ENCODE assay signal across 11 cellular contexts in genomic region chr3:70990723-70991122, GRCh38.
DNase-seq lines count a peak whose midpoint lies in the region; ATAC-seq and TF ChIP-seq lines count a peak whose summit lies in the region.
"Had no signal": no experiment of that assay in that cellular context is flagged by ENCODE, and none has a peak within 500 bp of the region (broad histone marks: within the 10 kb centered on the region; RNA-seq: fewer than 3 reads in every experiment).

No MANE protein-coding gene starts in this region.

- H3F3A ChIP-seq in smooth muscle cell (ENCODE audit: low read depth) (no peaks in the 10 kb centered on the region), PC-9 (ENCODE audit: insufficient read depth, low read depth) (no peaks in the 10 kb centered on the region)

- TF ChIP-seq CTCF in DND-41 (IDR thresholded peaks at IDR 0.05; ENCODE audit: borderline replicate concordance, extremely low read depth, low read length, poor library complexity, severe bottlenecking), result no peak
- TF ChIP-seq CTCF in NB4 (IDR thresholded peaks at IDR 0.05; ENCODE audit: low read depth, low read length), result no peak
- no peak for TF ChIP-seq CTCF in smooth muscle cell (IDR thresholded peaks at IDR 0.05; ENCODE audit: borderline replicate concordance, insufficient read depth, poor library complexity, severe bottlenecking)
- TF ChIP-seq CTCF in PC-9 (conservative IDR thresholded peaks at IDR 0.05), result no peak

- peaks cover 30% of the 10 kb centered on the region for H3K36me3 Mint-ChIP-seq in effector memory CD8-positive, alpha-beta T cell (ENCODE audit: insufficient read depth)

- WGBS in smooth muscle cell (ENCODE audit: low lambda C conversion rate), result 93% methylated on average over 5 of the region's 5 CpGs

- H3K27me3 Mint-ChIP-seq in effector memory CD8-positive, alpha-beta T cell, result no peaks in the 10 kb centered on the region

- H3K79me2 ChIP-seq in DND-41 (ENCODE audit: insufficient read depth, low read length), result 0 out of 2 replicates have a peak, but pooled peaks cover 3% of the 10 kb centered on the region
- no peaks in the 10 kb centered on the region for H3K79me2 ChIP-seq in smooth muscle cell (ENCODE audit: low read depth)
- no peaks in the 10 kb centered on the region for H3K79me2 ChIP-seq in PC-9 (ENCODE audit: low read depth)

- intact Hi-C loops in PC-9 (cut with micrococcal nuclease; ENCODE audit: unreplicated experiment), result no loop called here

- TF ChIP-seq POLR2A in NB4 (IDR thresholded peaks at IDR 0.05; ENCODE audit: extremely low read depth, insufficient read length), result no peak

- H4K20me1 ChIP-seq in DND-41 (ENCODE audit: insufficient read depth, low read length) (no peaks in the 10 kb centered on the region), smooth muscle cell (ENCODE audit: low read depth) (no peaks in the 10 kb centered on the region), PC-9 (ENCODE audit: insufficient read depth) (no peaks in the 10 kb centered on the region)

- H3K4me3 Mint-ChIP-seq in effector memory CD8-positive, alpha-beta T cell, result peak overlapping the region in 1 of 2 donors; percentile 59

- H3K36me3 ChIP-seq in DND-41 (ENCODE audit: insufficient read depth, low read length) (peaks cover 71% of the 10 kb centered on the region), smooth muscle cell (ENCODE audit: low read depth) (peaks cover 15% of the 10 kb centered on the region), PC-9 (ENCODE audit: low read depth) (no peaks in the 10 kb centered on the region)

- no peak overlapping the region for H3K4me3 ChIP-seq in DND-41 (ENCODE audit: low read depth in 1 of 2, low read length in 2 of 2)
- no peak overlapping the region for H3K4me3 ChIP-seq in NB4 (ENCODE audit: low read depth, low read length)
- no peak overlapping the region for H3K4me3 ChIP-seq in smooth muscle cell
- H3K4me3 ChIP-seq in PC-9, result no peak overlapping the region
- H3K4me3 ChIP-seq: body of pancreas had no signal

- H3K27ac ChIP-seq in DND-41 (ENCODE audit: low read length) (peak overlapping the region; percentile 87), smooth muscle cell (ENCODE audit: low read depth) (peak overlapping the region; percentile 88), PC-9 (no peak overlapping the region)
- H3K27ac ChIP-seq: body of pancreas had no signal

- no peak overlapping the region for H2AFZ ChIP-seq in DND-41 (ENCODE audit: low read depth, low read length)
- no peak overlapping the region for H2AFZ ChIP-seq in smooth muscle cell (ENCODE audit: low read depth)
- H2AFZ ChIP-seq in PC-9, result no peak overlapping the region

- H3K27me3 ChIP-seq in DND-41 (ENCODE audit: insufficient read depth, low read length, poor library complexity) (no peaks in the 10 kb centered on the region), smooth muscle cell (ENCODE audit: low read depth) (no peaks in the 10 kb centered on the region), PC-9 (ENCODE audit: insufficient read depth, low read depth) (no peaks in the 10 kb centered on the region)
- H3K27me3 ChIP-seq: body of pancreas had no signal

- CTCF ChIA-PET in PC-9 (lab: Charles Lee), result no interaction called here

- no peaks in the 10 kb centered on the region for H3K9me3 ChIP-seq in DND-41 (ENCODE audit: insufficient read depth, low read length, severe bottlenecking)
- H3K9me3 ChIP-seq in smooth muscle cell (replicated peaks; ENCODE audit: low read depth), result no peaks in the 10 kb centered on the region
- H3K9me3 ChIP-seq in PC-9 (ENCODE audit: insufficient read depth, low read depth), result no peaks in the 10 kb centered on the region
- H3K9me3 ChIP-seq: body of pancreas had no signal

- H3K9me3 Mint-ChIP-seq in effector memory CD8-positive, alpha-beta T cell, result no peaks in the 10 kb centered on the region

- no TSS peak for BruUV-seq in PC-9 (replicated peaks; lab: Mats Ljungman, UMichigan)

- ATAC-seq in DND-41 (ENCODE audit: insufficient read depth, low read depth) (peak; percentile 32; the same call in 1 of the 3 replicates), GM18873 (IDR thresholded peaks at IDR 0.05; ENCODE audit: low FRiP score, unreplicated experiment) (no peak), HG02588 (IDR thresholded peaks at IDR 0.05; ENCODE audit: unreplicated experiment) (no peak)
- ATAC-seq in effector memory CD8-positive, alpha-beta T cell (replicated peaks), result peak; percentile 22
- ATAC-seq: body of pancreas had no signal

- POLR2A ChIA-PET in PC-9 (lab: Charles Lee; ENCODE audit: unreplicated experiment), result no interaction called here

- H3K27ac Mint-ChIP-seq in effector memory CD8-positive, alpha-beta T cell, result peak overlapping the region in 1 of 2 donors; percentile 81

- H3K9ac ChIP-seq in DND-41 (ENCODE audit: low read depth, low read length), result peak overlapping the region; percentile 31; the same call in 1 of the 2 replicates
- no peak overlapping the region for H3K9ac ChIP-seq in smooth muscle cell (ENCODE audit: low read depth)

- DNase-seq in DND-41 (peak; percentile 19), NB4 (ENCODE audit: low read depth) (peak; percentile 9), smooth muscle cell (lab: John Stamatoyannopoulos, UW; ENCODE audit: unreplicated experiment) (no peak), PC-9 (no peak), NCI-H2171 treated with DMSO at 0.1 percent for 48 hours (lab: John Stamatoyannopoulos, UW) (no peak)
- DNase-seq in effector memory CD8-positive, alpha-beta T cell, result no peak
- DNase-seq: body of pancreas, GOT3, midbrain had no signal

- peaks cover 19 to 50% of the 10 kb centered on the region in 2 donors for H3K4me1 Mint-ChIP-seq in effector memory CD8-positive, alpha-beta T cell (ENCODE audit: low read depth in 2 of 2)

- H3K4me1 ChIP-seq in DND-41 (ENCODE audit: insufficient read depth, low read length), result peaks cover 44% of the 10 kb centered on the region
- H3K4me1 ChIP-seq in smooth muscle cell (ENCODE audit: low read depth), result no peaks in the 10 kb centered on the region
- H3K4me1 ChIP-seq in PC-9 (replicated peaks; ENCODE audit: insufficient read depth), result no peaks in the 10 kb centered on the region

- peak overlapping the region; percentile 25; the same call in 1 of the 2 replicates for H3K4me2 ChIP-seq in DND-41 (ENCODE audit: insufficient read depth, low read length)
- no peak overlapping the region for H3K4me2 ChIP-seq in smooth muscle cell
- H3K4me2 ChIP-seq in PC-9, result no peak overlapping the region

- H3K9me2 ChIP-seq in PC-9 (ENCODE audit: insufficient read depth), result no peaks in the 10 kb centered on the region

Comparison
In these comparisons a context has a peak if more than half of its experiments do, and no peak if none do; other contexts are left out.
1. ATAC-seq: peak in DND-41 (single experiment) and effector memory CD8-positive, alpha-beta T cell (single experiment); none in GM18873 (single experiment) and HG02588 (single experiment).
2. DNase-seq: peak in DND-41 (single experiment) and NB4 (single experiment); none in effector memory CD8-positive, alpha-beta T cell (0 of 3), smooth muscle cell (single experiment), PC-9 (0 of 2) and NCI-H2171 treated with DMSO at 0.1 percent for 48 hours (single experiment).